Comparison of ENCODE assay signal across 12 cellular contexts in the genomic region with DNA sequence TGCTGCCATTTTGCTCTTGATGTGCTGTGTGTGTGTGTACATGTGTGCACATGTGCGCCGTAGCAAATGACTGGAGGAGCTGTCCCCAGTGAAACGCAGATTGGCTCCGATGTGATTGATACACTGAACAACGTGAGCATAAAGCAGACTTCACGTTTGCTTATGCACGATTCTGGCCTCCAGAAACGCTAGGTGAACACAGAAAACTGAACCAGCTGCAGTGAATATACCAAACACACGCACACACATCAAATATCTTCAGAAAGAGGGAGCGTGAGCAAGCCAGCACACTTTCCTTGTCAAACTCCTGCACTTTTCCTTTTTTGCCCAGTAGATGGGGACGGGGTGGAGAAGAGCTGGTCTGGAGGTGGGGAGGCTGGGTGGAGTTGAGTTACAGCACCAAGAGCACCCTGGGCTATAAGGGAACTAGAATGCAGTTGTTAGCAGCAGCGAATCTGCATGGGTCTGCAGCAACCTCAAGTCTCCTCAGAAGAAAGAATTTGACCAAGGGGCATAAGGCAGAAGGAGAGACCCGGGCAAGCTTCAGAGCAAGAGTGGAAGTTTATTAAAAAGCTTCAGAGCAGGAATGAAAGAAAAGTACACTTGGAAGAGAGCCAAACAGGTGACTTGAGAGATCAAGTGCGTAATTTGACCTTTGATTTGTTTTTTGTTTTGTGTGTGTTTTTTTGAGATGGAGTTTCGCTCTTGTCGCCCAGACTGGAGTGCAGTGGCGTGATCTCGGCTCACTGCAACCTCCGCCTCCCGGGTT.
DNase-seq lines count a peak whose midpoint lies in the region; ATAC-seq and TF ChIP-seq lines count a peak whose summit lies in the region.
"Had no signal": no experiment of that assay in that cellular context is flagged by ENCODE, and none has a peak within 500 bp of the region (broad histone marks: within the 10 kb centered on the region; RNA-seq: fewer than 3 reads in every experiment).

No MANE protein-coding gene starts in this region.

- no peaks in the 10 kb centered on the region for H3K36me3 Mint-ChIP-seq in type B pancreatic cell
- H3K36me3 Mint-ChIP-seq in stimulated activated effector memory CD8-positive, alpha-beta T cell treated with anti-CD3 and anti-CD28 coated beads, Interleukin-12 subunit alpha, Interleukin-12 subunit beta, amount 100 ng/mL, for 72 hours: no peaks in the 10 kb centered on the region

- TF ChIP-seq CTCF in fibroblast of villous mesenchyme (IDR thresholded peaks at IDR 0.05; ENCODE audit: insufficient read depth, low read depth, low read length): no peak
- TF ChIP-seq CTCF in type B pancreatic cell (conservative IDR thresholded peaks at IDR 0.05): no peak

- peaks cover 26% of the 10 kb centered on the region for H3K4me1 Mint-ChIP-seq in type B pancreatic cell (ENCODE audit: unreplicated experiment)
- H3K4me1 Mint-ChIP-seq in stimulated activated effector memory CD8-positive, alpha-beta T cell treated with anti-CD3 and anti-CD28 coated beads, Interleukin-12 subunit alpha, Interleukin-12 subunit beta, amount 100 ng/mL, for 72 hours: no peaks in the 10 kb centered on the region
- H3K4me1 Mint-ChIP-seq: activated CD4-positive, alpha-beta T cell treated with anti-CD3 and anti-CD28 coated beads for 36 hours had no signal

- H3K4me3 Mint-ChIP-seq in type B pancreatic cell: peak overlapping the region; percentile 73
- H3K4me3 Mint-ChIP-seq in stimulated activated effector memory CD8-positive, alpha-beta T cell treated with anti-CD3 and anti-CD28 coated beads, Interleukin-12 subunit alpha, Interleukin-12 subunit beta, amount 100 ng/mL, for 72 hours: no peak overlapping the region
- H3K4me3 Mint-ChIP-seq: activated CD4-positive, alpha-beta T cell treated with anti-CD3 and anti-CD28 coated beads for 36 hours had no signal

- H3K27ac Mint-ChIP-seq in type B pancreatic cell: peak overlapping the region; percentile 69
- no peak overlapping the region for H3K27ac Mint-ChIP-seq in stimulated activated effector memory CD8-positive, alpha-beta T cell treated with anti-CD3 and anti-CD28 coated beads, Interleukin-12 subunit alpha, Interleukin-12 subunit beta, amount 100 ng/mL, for 72 hours
- H3K27ac Mint-ChIP-seq: activated CD4-positive, alpha-beta T cell treated with anti-CD3 and anti-CD28 coated beads for 36 hours had no signal

- no peaks in the 10 kb centered on the region for H3K27me3 Mint-ChIP-seq in type B pancreatic cell

- H3K9me3 Mint-ChIP-seq in type B pancreatic cell: peaks cover 6% of the 10 kb centered on the region
- no peaks in the 10 kb centered on the region for H3K9me3 Mint-ChIP-seq in stimulated activated effector memory CD8-positive, alpha-beta T cell treated with anti-CD3 and anti-CD28 coated beads, Interleukin-12 subunit alpha, Interleukin-12 subunit beta, amount 100 ng/mL, for 72 hours

- DNase-seq in SIG-M5 treated with dmso at 0.1 percent for 504 hours (lab: John Stamatoyannopoulos, UW; ENCODE audit: unreplicated experiment): peak; percentile 0
- DNase-seq in SIG-M5 (lab: John Stamatoyannopoulos, UW): no peak
- DNase-seq in NCI-H526 treated with DMSO at 0.1 percent for 48 hours (lab: John Stamatoyannopoulos, UW): peak; percentile 85
- peak; percentile 3 for DNase-seq in fibroblast of villous mesenchyme (ENCODE audit: low read depth)
- no peak for DNase-seq in type B pancreatic cell (ENCODE audit: extremely low spot score, unreplicated experiment)
- no peak for DNase-seq in foreskin melanocyte
- DNase-seq in stimulated activated effector memory CD8-positive, alpha-beta T cell treated with anti-CD3 and anti-CD28 coated beads, Interleukin-12 subunit alpha, Interleukin-12 subunit beta, amount 100 ng/mL, for 72 hours (ENCODE audit: low spot score in 2 of 2): no peak
- no peak for DNase-seq in GOT3 (lab: John Stamatoyannopoulos, UW)
- DNase-seq: activated CD4-positive, alpha-beta T cell treated with anti-CD3 and anti-CD28 coated beads for 36 hours; NCI-H1694 had no signal

- no peak overlapping the region for H3K4me3 ChIP-seq in fibroblast of villous mesenchyme (ENCODE audit: low read depth, low read length)
- H3K4me3 ChIP-seq: cardiac muscle cell, upper lobe of left lung had no signal

- ATAC-seq in stimulated activated effector memory CD8-positive, alpha-beta T cell treated with anti-CD3 and anti-CD28 coated beads, Interleukin-12 subunit alpha, Interleukin-12 subunit beta, amount 100 ng/mL, for 72 hours: no peak
- ATAC-seq: activated CD4-positive, alpha-beta T cell treated with anti-CD3 and anti-CD28 coated beads for 36 hours had no signal

Comparison
In these comparisons a context has a peak if more than half of its experiments do, and no peak if none do; other contexts are left out.
1. DNase-seq: peak in SIG-M5 treated with dmso at 0.1 percent for 504 hours (single experiment), NCI-H526 treated with DMSO at 0.1 percent for 48 hours (single experiment) and fibroblast of villous mesenchyme (single experiment); none in SIG-M5 (single experiment), type B pancreatic cell (single experiment), foreskin melanocyte (single experiment), stimulated activated effector memory CD8-positive, alpha-beta T cell treated with anti-CD3 and anti-CD28 coated beads, Interleukin-12 subunit alpha, Interleukin-12 subunit beta, amount 100 ng/mL, for 72 hours (0 of 2) and GOT3 (single experiment).